ENCODE assay signal across 2 cellular contexts in genomic region chr21:41957991-41958766, GRCh38.
TF ChIP-seq lines count a peak whose summit lies in the region.

No MANE protein-coding gene starts in this region.

TF ChIP-seq in HCT116, 20 proteins besides CTCF, POLR2A, EP300 and RAD21 (continued from another document):
- TF ChIP-seq REST (IDR thresholded peaks at IDR 0.05; ENCODE audit: low read depth) (no peak), SRF (IDR thresholded peaks at IDR 0.05; ENCODE audit: low read depth) (no peak), ELF1 (IDR thresholded peaks at IDR 0.05; ENCODE audit: borderline replicate concordance, low read depth) (no peak)

TF ChIP-seq in SK-N-SH, 30 proteins besides CTCF, POLR2A, EP300 and RAD21 (continued from another document):
- TF ChIP-seq PBX3 (IDR thresholded peaks at IDR 0.05): peak; percentile 74
- peak; percentile 66; the same call in 1 of the 2 replicates for TF ChIP-seq POLR2AphosphoS5 (IDR thresholded peaks at IDR 0.05; ENCODE audit: low read depth, low read length)
- TF ChIP-seq SIN3A (IDR thresholded peaks at IDR 0.05; ENCODE audit: borderline replicate concordance, low read depth, low read length): peak; percentile 49; the same call in 1 of the 2 replicates
- no peak for TF ChIP-seq FOXJ3 (CRISPR knock-in tag; IDR thresholded peaks at IDR 0.05)
- TF ChIP-seq TEAD4 (IDR thresholded peaks at IDR 0.05; ENCODE audit: borderline replicate concordance, insufficient read depth): peak; percentile 84; the same call in 1 of the 2 replicates
- TF ChIP-seq MAX (IDR thresholded peaks at IDR 0.05; ENCODE audit: low read depth): peak; percentile 80
- peak; percentile 33; the same call in 1 of the 2 replicates for TF ChIP-seq YY1 (IDR thresholded peaks at IDR 0.05; ENCODE audit: low read depth)
- TF ChIP-seq RXRA (IDR thresholded peaks at IDR 0.05; ENCODE audit: borderline replicate concordance, low read depth): peak; percentile 96
- no peak for TF ChIP-seq NRF1 (IDR thresholded peaks at IDR 0.05; ENCODE audit: low read depth, low read length)
- no peak for TF ChIP-seq IRF3 (IDR thresholded peaks at IDR 0.05; ENCODE audit: low read depth, low read length)
- TF ChIP-seq NFIC (IDR thresholded peaks at IDR 0.05; ENCODE audit: borderline replicate concordance): peak; percentile 95; the same call in 1 of the 2 replicates
- peak; percentile 77; the same call in 1 of the 2 replicates for TF ChIP-seq FOSL2 (IDR thresholded peaks at IDR 0.05; ENCODE audit: borderline replicate concordance, low read depth)
- no peak for TF ChIP-seq EZH2phosphoT487 (IDR thresholded peaks at IDR 0.05; ENCODE audit: borderline replicate concordance, low read depth)
- TF ChIP-seq FOXM1 (IDR thresholded peaks at IDR 0.05; ENCODE audit: low read depth): peak; percentile 65; the same call in 1 of the 2 replicates
- TF ChIP-seq USF1 (IDR thresholded peaks at IDR 0.05; ENCODE audit: borderline replicate concordance, low read depth): no peak
- TF ChIP-seq TCF12 (IDR thresholded peaks at IDR 0.05): peak; percentile 97
